ENCODE assay signal across 13 cellular contexts in the genomic region with DNA sequence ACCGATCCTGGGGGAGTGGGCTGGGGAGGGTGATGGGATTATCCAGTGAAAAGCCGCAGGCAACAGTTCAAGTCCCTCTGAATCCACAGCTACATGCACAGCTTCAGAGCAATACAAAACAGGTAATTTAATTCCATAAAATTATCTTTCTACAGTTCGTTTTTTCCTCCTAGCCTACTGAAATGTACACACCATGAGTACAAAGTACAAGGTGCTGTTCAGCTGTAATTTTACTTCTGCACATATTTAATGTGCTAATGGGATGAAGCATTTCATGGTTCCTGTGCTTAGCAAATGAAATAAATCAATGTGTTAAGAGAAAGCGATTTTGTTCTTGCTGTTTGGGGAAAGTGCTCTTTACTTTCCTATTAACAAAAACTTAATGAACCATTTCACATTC.
DNase-seq lines count a peak whose midpoint lies in the region; ATAC-seq and FAIRE-seq lines count a peak whose summit lies in the region.
"Had no signal": no experiment of that assay in that cellular context is flagged by ENCODE, and none has a peak within 500 bp of the region (broad histone marks: within the 10 kb centered on the region; RNA-seq: fewer than 3 reads in every experiment).

No MANE protein-coding gene starts in this region.

- DNase-seq in NCI-H1092 treated with DMSO at 0.1 percent for 48 hours (lab: John Stamatoyannopoulos, UW) (peak; percentile 73), NCI-H1092 (lab: John Stamatoyannopoulos, UW) (no peak), NCI-H526 (lab: John Stamatoyannopoulos, UW) (peak; percentile 52 to 55), medulla oblongata (ENCODE audit: extremely low spot score) (no peak), HUDEP-2 (lab: John Stamatoyannopoulos, UW; ENCODE audit: unreplicated experiment in 76 of 76) (no peak)
- DNase-seq in NK-92 treated with Interleukin-12 subunit alpha and Interleukin-12 subunit beta, amount 100 ng/mL, for 24 hours (lab: John Stamatoyannopoulos, UW): no peak
- DNase-seq: BE2C; CD4-positive, alpha-beta T cell; KBM-7; NCI-H2107; NCI-H345 had no signal

- peak; percentile 100 for FAIRE-seq in islet of Langerhans (lab: Jason Lieb, UNC)

- ATAC-seq in HG02885 (IDR thresholded peaks at IDR 0.05; ENCODE audit: poor library complexity, unreplicated experiment): no peak

Comparison
In these comparisons a context has a peak if more than half of its experiments do, and no peak if none do; other contexts are left out.
1. DNase-seq: peak in NCI-H1092 treated with DMSO at 0.1 percent for 48 hours (single experiment) and NCI-H526 (2 of 2); none in NCI-H1092 (single experiment), medulla oblongata (single experiment), NK-92 treated with Interleukin-12 subunit alpha and Interleukin-12 subunit beta, amount 100 ng/mL, for 24 hours (single experiment) and HUDEP-2 (0 of 76).